Comparison of ENCODE assay signal across 9 cellular contexts in the genomic region with DNA sequence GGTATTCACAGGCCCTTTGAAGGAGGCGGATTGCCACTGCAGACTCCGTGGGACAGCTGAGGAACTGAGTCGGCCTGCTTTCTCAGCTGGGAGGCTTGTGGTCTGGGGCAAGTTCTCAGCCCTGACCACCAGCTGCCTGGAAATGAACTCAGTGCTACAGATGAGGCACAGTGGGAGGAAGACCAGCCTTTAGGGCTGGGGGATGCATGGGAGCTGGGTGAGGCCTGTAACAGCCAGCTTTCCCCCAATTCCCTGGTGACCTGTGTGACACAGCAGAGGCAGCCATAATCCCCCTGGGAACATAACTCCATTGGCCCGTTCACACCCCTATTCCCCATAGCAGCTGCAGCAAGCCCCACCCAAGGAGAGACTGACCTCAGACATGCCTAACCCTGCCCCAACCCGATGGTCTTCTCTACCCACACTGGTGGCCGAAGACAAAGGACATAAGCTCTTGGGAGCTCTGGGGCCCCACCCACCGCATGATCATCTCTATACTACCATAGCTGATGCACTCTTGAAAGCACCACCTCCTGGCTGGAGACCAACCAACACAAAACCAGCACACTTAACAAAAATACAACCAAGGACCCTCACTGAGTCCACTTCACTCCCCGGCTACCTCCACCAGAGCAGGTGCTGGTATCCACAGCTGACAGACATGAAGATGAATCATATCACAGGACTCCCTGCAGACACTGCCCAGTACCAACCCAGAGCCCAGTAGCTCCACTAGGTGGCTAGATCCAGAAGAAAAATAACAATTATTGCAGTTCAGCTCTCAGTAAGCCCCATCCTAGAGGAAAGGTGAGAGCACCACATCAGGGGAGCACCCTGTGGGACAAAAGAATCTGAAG. TPM values are rescaled to one million over a fixed set of nuclear protein-coding genes. Genes with fewer than 3 reads are reported as not detected.
DNase-seq lines count a peak whose midpoint lies in the region; ATAC-seq, FAIRE-seq and TF ChIP-seq lines count a peak whose summit lies in the region.
"Had no signal": no experiment of that assay in that cellular context is flagged by ENCODE, and none has a peak within 500 bp of the region (broad histone marks: within the 10 kb centered on the region; RNA-seq: fewer than 3 reads in every experiment).

No MANE protein-coding gene starts in this region.

- no peaks in the 10 kb centered on the region; the same call in 1 of the 2 replicates for H4K20me1 ChIP-seq in HepG2 (ENCODE audit: insufficient read depth, low read length)

- 86% methylated on average over 6 of the region's 8 CpGs for WGBS in HepG2 (ENCODE audit: low lambda C conversion rate)
- 100% methylated on average over 2 of the region's 8 CpGs for WGBS in right lobe of liver (ENCODE audit: insufficient coverage, low coverage, low lambda C conversion rate, missing lambda C conversion rate)
- WGBS in pancreas, 2 donors, result 87 to 96% methylated on average over 8 of the region's 8 CpGs

- CTCF ChIA-PET in HepG2 (lab: Yijun Ruan, JAX; ENCODE audit: low intra/inter-chr PET ratio, low total read pairs) (no interaction called here), activated B cell treated with CpG ODN at 0.5 μM for 24 hours (lab: Charles Lee) (interaction anchor here (0.9 to 2.8 kb wide), 11 partner anchors 10 to 269 kb away, joined by 4 to 17 read pairs (median 5); a partner anchor contains a TSS)

- H3K9me3 Mint-ChIP-seq in activated B cell treated with CpG ODN at 0.5 μM for 24 hours, result peaks cover 8% of the 10 kb centered on the region

- ATAC-seq in HepG2 (peak; percentile 81), right lobe of liver (no peak), HG02970 (IDR thresholded peaks at IDR 0.05; ENCODE audit: low FRiP score, unreplicated experiment) (peak; percentile 84), activated B cell treated with CpG ODN at 0.5 μM for 24 hours (ENCODE audit: low read depth) (peak; percentile 88), pancreas (no peak)

- peaks cover 49% of the 10 kb centered on the region for H3K79me2 ChIP-seq in HepG2 (ENCODE audit: insufficient read depth, low read length)

- H3K4me1 ChIP-seq in HepG2 (ENCODE audit: insufficient read depth, low read length) (peaks cover 9% of the 10 kb centered on the region; the same call in 1 of the 2 replicates), right lobe of liver (no peaks in the 10 kb centered on the region), pancreas (no peaks in the 10 kb centered on the region)

- no peak for TF ChIP-seq EP300 in HepG2 (IDR thresholded peaks at IDR 0.05; ENCODE audit: low read depth in 2 of 2, low read length in 2 of 2)
- TF ChIP-seq EP300 in HepG2 (CRISPR knock-in tag; IDR thresholded peaks at IDR 0.05; ENCODE audit: borderline replicate concordance), result no peak

- in situ Hi-C loops in HepG2 (cut with HindIII; ENCODE audit: extremely low pct_ligation_motif_present, low pct_unique_long_range_greater_than_20kb), result no loop called here

- TF ChIP-seq POLR2A in HepG2 (IDR thresholded peaks at IDR 0.05; ENCODE audit: insufficient read depth in 1 of 2, low read depth in 2 of 2, low read length in 2 of 2) (no peak), right lobe of liver (IDR thresholded peaks at IDR 0.05) (no peak)

- no peak overlapping the region for H3K9ac ChIP-seq in HepG2 (ENCODE audit: insufficient read depth, low read depth, low read length)

- no TSS peak for BruUV-seq in HepG2 (replicated peaks; lab: Mats Ljungman, UMichigan)

- H3K27ac ChIP-seq in HepG2 (ENCODE audit: extremely low read length, insufficient read depth, low read length), result no peak overlapping the region
- no peak overlapping the region for H3K27ac ChIP-seq in right lobe of liver
- H3K27ac ChIP-seq in pancreas, result no peak overlapping the region
- H3K27ac ChIP-seq: neutrophil had no signal

- no peaks in the 10 kb centered on the region for H3K27me3 Mint-ChIP-seq in activated B cell treated with CpG ODN at 0.5 μM for 24 hours

- H3K27me3 ChIP-seq in HepG2 (ENCODE audit: control insufficient read depth in 1 of 2, insufficient read depth in 2 of 2, low read length in 2 of 2) (no peaks in the 10 kb centered on the region), right lobe of liver (no peaks in the 10 kb centered on the region), pancreas (no peaks in the 10 kb centered on the region)
- H3K27me3 ChIP-seq: neutrophil had no signal

- intact Hi-C loops in HepG2 (cut with micrococcal nuclease; ENCODE audit: unreplicated experiment) (no loop called here), right lobe of liver (cut with DNase I) (no loop called here), activated B cell treated with CpG ODN at 0.5 μM for 24 hours (cut with micrococcal nuclease) (loop anchor here (1.0 kb wide), 3 partner anchors 25 to 101 kb away; a partner anchor contains a TSS), pancreas (cut with DNase I) (no loop called here)

- no peak overlapping the region for H2AFZ ChIP-seq in HepG2 (ENCODE audit: low read length)

- no peak for TF ChIP-seq RAD21 in HepG2 (CRISPR knock-in tag; IDR thresholded peaks at IDR 0.05)

- H3K4me2 ChIP-seq in HepG2 (ENCODE audit: low read depth, low read length), result no peak overlapping the region

- H3K9me3 ChIP-seq in HepG2 (ENCODE audit: low read length) (no peaks in the 10 kb centered on the region), right lobe of liver (no peaks in the 10 kb centered on the region), pancreas (no peaks in the 10 kb centered on the region)
- H3K9me3 ChIP-seq: neutrophil had no signal

- TF ChIP-seq CTCF in HepG2 (CRISPR knock-in tag; IDR thresholded peaks at IDR 0.05), result no peak
- TF ChIP-seq CTCF in right lobe of liver (IDR thresholded peaks at IDR 0.05), result no peak
- TF ChIP-seq CTCF in activated B cell treated with CpG ODN at 0.5 μM for 24 hours (IDR thresholded peaks at IDR 0.05), result no peak
- TF ChIP-seq CTCF in pancreas (IDR thresholded peaks at IDR 0.05), result no peak
- TF ChIP-seq CTCF in foreskin fibroblast (IDR thresholded peaks at IDR 0.05; ENCODE audit: low read depth, low read length), result no peak

- no peak overlapping the region for H3K4me3 ChIP-seq in HepG2 (replicated peaks in 1 of 3; ENCODE audit: insufficient read depth in 1 of 3, low read depth in 2 of 3, low read length in 3 of 3)
- H3K4me3 ChIP-seq in right lobe of liver, result no peak overlapping the region
- no peak overlapping the region for H3K4me3 ChIP-seq in pancreas
- H3K4me3 ChIP-seq in foreskin fibroblast (ENCODE audit: low read depth in 1 of 2, low read length in 2 of 2), result no peak overlapping the region

- peaks cover 9% of the 10 kb centered on the region for H3K36me3 Mint-ChIP-seq in activated B cell treated with CpG ODN at 0.5 μM for 24 hours (ENCODE audit: low read depth)

- no peaks in the 10 kb centered on the region for H3K36me3 ChIP-seq in HepG2 (replicated peaks in 1 of 2; ENCODE audit: control insufficient read depth in 1 of 2, insufficient read depth in 2 of 2, low read length in 2 of 2)
- H3K36me3 ChIP-seq in right lobe of liver, result no peaks in the 10 kb centered on the region
- no peaks in the 10 kb centered on the region for H3K36me3 ChIP-seq in pancreas
- H3K36me3 ChIP-seq: neutrophil had no signal

- H3K4me1 Mint-ChIP-seq in activated B cell treated with CpG ODN at 0.5 μM for 24 hours, result peaks cover 63% of the 10 kb centered on the region

- DNase-seq in HepG2 (ENCODE audit: low spot score), result no peak
- no peak for DNase-seq in right lobe of liver
- DNase-seq in activated B cell treated with CpG ODN at 0.5 μM for 24 hours, result peak; percentile 54
- no peak for DNase-seq in pancreas
- DNase-seq in activated naive CD4-positive, alpha-beta T cell treated with anti-CD3 and anti-CD28 coated beads, Interleukin-2, amount 50 U/mL, for 16 hours, result no peak
- DNase-seq in activated effector memory CD4-positive, alpha-beta T cell treated with Interleukin-2 at 50 U/mL for 16 hours, result no peak
- no peak for DNase-seq in foreskin fibroblast

- FAIRE-seq in HepG2 (lab: Jason Lieb, UNC), result no peak
- no peak for FAIRE-seq in pancreas (lab: Jason Lieb, UNC)

- peak overlapping the region; percentile 75 for H3K4me3 Mint-ChIP-seq in activated B cell treated with CpG ODN at 0.5 μM for 24 hours

- POLR2A ChIA-PET in HepG2 (lab: Yijun Ruan, JAX) (no interaction called here), activated B cell treated with CpG ODN at 0.5 μM for 24 hours (lab: Charles Lee) (interaction anchor here (0.6 to 3.3 kb wide), 15 partner anchors 8 to 275 kb away, joined by 3 to 27 read pairs (median 4); a partner anchor contains a TSS)

- peak overlapping the region; percentile 87 for H3K27ac Mint-ChIP-seq in activated B cell treated with CpG ODN at 0.5 μM for 24 hours

TF ChIP-seq in HepG2, 621 proteins besides CTCF, POLR2A, EP300 and RAD21 (continues in another document):
- TF ChIP-seq, protein P1, sequence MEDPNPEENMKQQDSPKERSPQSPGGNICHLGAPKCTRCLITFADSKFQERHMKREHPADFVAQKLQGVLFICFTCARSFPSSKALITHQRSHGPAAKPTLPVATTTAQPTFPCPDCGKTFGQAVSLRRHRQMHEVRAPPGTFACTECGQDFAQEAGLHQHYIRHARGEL (CRISPR knock-in tag; IDR thresholded peaks at IDR 0.05), result no peak

RNA-seq across cellular contexts. Expression of a gene that starts 24.9 kb away (rescaled TPM):
- 11.4 and 19.4 TPM in 2 replicates for total RNA-seq in HepG2 (2016; rRNA removed; fragmentation: Illumina TruSeq; extraction: Trizol)
- total RNA-seq in HepG2 (2016; cell fraction: cytosol; rRNA removed; fragmentation: Illumina TruSeq; extraction: Trizol; ENCODE audit: low read depth), result 0.91 and 1.2 TPM in 2 replicates
- 10.6 and 18.6 TPM in 2 replicates for total RNA-seq in HepG2 (2016; cell fraction: insoluble cytoplasmic fraction; rRNA removed; fragmentation: Illumina TruSeq; extraction: Trizol)
- total RNA-seq in HepG2 (2016; cell fraction: membrane; rRNA removed; fragmentation: Illumina TruSeq; extraction: Trizol), result 6.8 and 7.8 TPM in 2 replicates
- total RNA-seq in HepG2 (2016; cell fraction: nucleus; rRNA removed; fragmentation: Illumina TruSeq; extraction: Trizol), result 17.8 and 18.6 TPM in 2 replicates
- polyA plus RNA-seq in HepG2 (2011; rRNA removed), result 9.7 and 11.7 TPM in 2 replicates
- polyA plus RNA-seq in HepG2 (2011; cell fraction: cytosol; rRNA removed), result 7.1 and 7.5 TPM in 2 replicates
- 7.9 and 8.6 TPM in 2 replicates for polyA plus RNA-seq in HepG2 (2011; cell fraction: nucleus; rRNA removed)
- polyA plus RNA-seq in HepG2 (2012), result 7.2 and 8.8 TPM in 2 replicates
- 0.79 and 1.1 TPM in 2 replicates for polyA plus RNA-seq in HepG2 (2016; cell fraction: cytosol; fragmentation: Illumina TruSeq; extraction: Trizol; ENCODE audit: low read depth)
- 19.4 and 19.5 TPM in 2 replicates for polyA plus RNA-seq in HepG2 (2016; cell fraction: insoluble cytoplasmic fraction; fragmentation: Illumina TruSeq; extraction: Trizol; ENCODE audit: low read depth)
- polyA plus RNA-seq in HepG2 (2016; cell fraction: membrane; fragmentation: Illumina TruSeq; extraction: Trizol; ENCODE audit: low read depth), result 3.4 and 3.7 TPM in 2 replicates
- 16.4 and 17.0 TPM in 2 replicates for polyA plus RNA-seq in HepG2 (2016; cell fraction: nucleus; fragmentation: Illumina TruSeq; extraction: Trizol; ENCODE audit: insufficient read depth, low read depth)
- 24.1 and 69.6 TPM in 2 replicates for polyA minus RNA-seq in HepG2 (2011; rRNA and poly(A)+ RNA removed; ENCODE audit: low replicate concordance)
- polyA minus RNA-seq in HepG2 (2011; cell fraction: cytosol; rRNA and poly(A)+ RNA removed), result 25.8 and 27.9 TPM in 2 replicates
- polyA minus RNA-seq in HepG2 (2011; cell fraction: nucleus; rRNA and poly(A)+ RNA removed), result 35.3 and 38.0 TPM in 2 replicates
- 10 to 100 TPM in 3 of 6 experiments, 1 to 10 TPM in 3; 5.5 to 19.6 (median 10.8) TPM for total RNA-seq in right lobe of liver
- total RNA-seq in activated B cell treated with CpG ODN at 0.5 μM for 24 hours, result 29.8 and 32.0 TPM in 2 replicates
- total RNA-seq in pancreas, result 10 to 100 TPM in 4 of 6 donors, 1 to 10 TPM in 2; 5.1 to 13.1 (median 10.8) TPM
- 1 to 10 TPM; 1.4 to 2.2 TPM for polyA plus RNA-seq in pancreas

Comparison
In these comparisons a context has a peak if more than half of its experiments do, and no peak if none do; other contexts are left out.
1. ATAC-seq: peak in HepG2 (single experiment), HG02970 (single experiment) and activated B cell treated with CpG ODN at 0.5 μM for 24 hours (single experiment); none in right lobe of liver (0 of 4) and pancreas (0 of 4).